Comparison of ENCODE assay signal across 29 cellular contexts in genomic region chr2:38502107-38502506, GRCh38.
"Had no signal": no experiment of that assay in that cellular context is flagged by ENCODE, and none has a peak within 500 bp of the region (broad histone marks: within the 10 kb centered on the region; RNA-seq: fewer than 3 reads in every experiment).

No MANE protein-coding gene starts in this region.

- H3K4me1 ChIP-seq: colonic mucosa, foreskin keratinocyte had no signal

- H3K27ac ChIP-seq: colonic mucosa, coronary artery, dorsolateral prefrontal cortex, epithelial cell of prostate, esophagus squamous epithelium, foreskin keratinocyte, heart right ventricle had no signal

- H3K9me3 ChIP-seq: colonic mucosa, gastrocnemius medialis had no signal

- FAIRE-seq: colon, endometrium, endothelial cell of umbilical vein, frontal cortex had no signal

- H3K27ac Mint-ChIP-seq: dendritic cell treated with granulocyte-macrophage colony-stimulating factor and Interleukin-4, amounts not matched to agents 40 ng/mL and 50 ng/mL, for 4 days; endodermal cell had no signal

- H3K4me3 Mint-ChIP-seq: dendritic cell treated with granulocyte-macrophage colony-stimulating factor and Interleukin-4, amounts not matched to agents 40 ng/mL and 50 ng/mL, for 4 days; effector memory CD8-positive, alpha-beta T cell; endodermal cell had no signal

- H3K4me3 ChIP-seq: colonic mucosa, coronary artery, dorsolateral prefrontal cortex, esophagus muscularis mucosa, esophagus squamous epithelium, gastrocnemius medialis, gastroesophageal sphincter, heart left ventricle, heart right ventricle had no signal

- H3K27me3 ChIP-seq: colonic mucosa, esophagus muscularis mucosa, esophagus squamous epithelium, gastrocnemius medialis, gastroesophageal sphincter, heart left ventricle, heart right ventricle had no signal

- DNase-seq: colonic mucosa; cortex of kidney; dermis blood vessel endothelial cell; dorsolateral prefrontal cortex; effector CD4-positive, alpha-beta T cell; effector CD8-positive, alpha-beta T cell; effector memory CD4-positive, alpha-beta T cell; effector memory CD8-positive, alpha-beta T cell; endodermal cell; erythroblast; esophagus squamous epithelium; foreskin fibroblast; foreskin keratinocyte; foreskin melanocyte; glutamatergic neuron; head of caudate nucleus; heart left ventricle; heart right ventricle had no signal

- ATAC-seq: effector memory CD8-positive, alpha-beta T cell; esophagus mucosa; foreskin keratinocyte; gastrocnemius medialis; gastroesophageal sphincter; heart left ventricle; heart right ventricle had no signal

- H3K36me3 ChIP-seq: colonic mucosa, esophagus muscularis mucosa, esophagus squamous epithelium, gastrocnemius medialis, gastroesophageal sphincter, heart left ventricle, heart right ventricle had no signal
